Comparison of ENCODE assay signal across 8 cellular contexts in genomic region chr11:59755701-59756495, GRCh38. TPM values are rescaled to one million over a fixed set of nuclear protein-coding genes. Genes with fewer than 3 reads are reported as not detected.
A peak's percentile ranks its signal among the peaks of the same experiment; 100 is the strongest.
DNase-seq lines count a peak whose midpoint lies in the region; ATAC-seq, FAIRE-seq and TF ChIP-seq lines count a peak whose summit lies in the region.

No MANE protein-coding gene starts in this region.

- no peak overlapping the region for H3K27ac ChIP-seq in endodermal cell (ENCODE audit: low read depth, low read length)

- H3K9me3 Mint-ChIP-seq in endodermal cell, result no peaks in the 10 kb centered on the region

- 0 to 3% methylated on average over 7 to 23 of the region's 23 CpGs for WGBS in endodermal cell (ENCODE audit: insufficient coverage in 1 of 2, insufficient read length in 1 of 2), 2 experiments

- peak overlapping the region; percentile 77 for H3K9ac ChIP-seq in endodermal cell (ENCODE audit: extremely low read depth, low read length, poor library complexity, severe bottlenecking)

- H3K27me3 ChIP-seq in endodermal cell (ENCODE audit: control insufficient read depth, insufficient read depth, low read length, poor library complexity, severe bottlenecking), result no peaks in the 10 kb centered on the region

- no peak for ATAC-seq in GM19328 (IDR thresholded peaks at IDR 0.05; ENCODE audit: unreplicated experiment)

- no peak for FAIRE-seq in H54 (lab: Jason Lieb, UNC)

- peak overlapping the region; percentile 97 for H3K4me3 Mint-ChIP-seq in endodermal cell

- TF ChIP-seq POLR2A in H54 (IDR thresholded peaks at IDR 0.05; ENCODE audit: low read depth, low read length), result no peak

- H3K36me3 Mint-ChIP-seq in endodermal cell (ENCODE audit: low read depth), result peaks cover 17% of the 10 kb centered on the region

- H3K4me3 ChIP-seq in endodermal cell (ENCODE audit: low read length), result peak overlapping the region; percentile 93

- TF ChIP-seq CTCF in endodermal cell (conservative IDR thresholded peaks at IDR 0.05), result peak; percentile 29

- H3K27ac Mint-ChIP-seq in endodermal cell, result peak overlapping the region; percentile 98

- peaks cover 42% of the 10 kb centered on the region for H3K4me1 Mint-ChIP-seq in endodermal cell

- peaks cover 11% of the 10 kb centered on the region for H3K4me1 ChIP-seq in endodermal cell (ENCODE audit: control insufficient read depth, insufficient read depth, low read length)

- DNase-seq in C1 segment of cervical spinal cord (lab: John Stamatoyannopoulos, UW) (peak in 12 of 14 donors; percentile 35 to 85 (median 60)), H54 (ENCODE audit: insufficient read length, low spot score) (peak; percentile 69), NCI-H2196 treated with DMSO at 0.1 percent for 48 hours (lab: John Stamatoyannopoulos, UW; ENCODE audit: unreplicated experiment) (peak; percentile 22), activated T-cell treated with anti-CD3 and anti-CD28 coated beads for 1 hour (ENCODE audit: low read depth) (peak; percentile 43), endodermal cell (peak; percentile 91), lung microvascular endothelial cell (ENCODE audit: low read depth in 2 of 2) (peak; percentile 88 to 90)
- DNase-seq in stimulated activated CD8-positive, alpha-beta memory T cell treated with anti-CD3 and anti-CD28 coated beads, Interleukin-15, amount 100 ng/mL, for 4 hours (ENCODE audit: low read depth in 2 of 2), result peak; percentile 27 to 32

- H3K36me3 ChIP-seq in endodermal cell (ENCODE audit: control insufficient read depth, insufficient read depth, low read length), result peaks cover 18% of the 10 kb centered on the region

- H3K27me3 Mint-ChIP-seq in endodermal cell (ENCODE audit: insufficient read depth), result no peaks in the 10 kb centered on the region

- no peaks in the 10 kb centered on the region for H3K9me3 ChIP-seq in endodermal cell (ENCODE audit: control insufficient read depth, low read length)

RNA-seq across cellular contexts. Expression of gene STX3, which starts 0.7 kb away (rescaled TPM):
- 100 to 1,000 TPM; 119 to 160 TPM for total RNA-seq in endodermal cell
- polyA plus RNA-seq in endodermal cell (2013, experiment 1 of 2), result 27.9 TPM
- 23.5 TPM for polyA plus RNA-seq in endodermal cell (2013, experiment 2 of 2)
- total RNA-seq in lung microvascular endothelial cell, result 59.1 and 86.3 TPM in 2 replicates

RNA-seq across cellular contexts. Expression of gene OR10V1, which starts 42.3 kb away (rescaled TPM):
- not detected for total RNA-seq in endodermal cell
- polyA plus RNA-seq in endodermal cell (2013, experiment 1 of 2), result not detected
- polyA plus RNA-seq in endodermal cell (2013, experiment 2 of 2), result not detected
- not detected in 2 replicates for total RNA-seq in lung microvascular endothelial cell

RNA-seq across cellular contexts. Expression of gene MRPL16, which starts 54.7 kb away (rescaled TPM):
- total RNA-seq in endodermal cell (10 to 100 TPM; 52.8 to 58.4 TPM), lung microvascular endothelial cell (19.4 and 25.5 TPM in 2 replicates)
- polyA plus RNA-seq in endodermal cell (2013, experiment 1 of 2), result 48.9 TPM
- 41.5 TPM for polyA plus RNA-seq in endodermal cell (2013, experiment 2 of 2)

Comparison
In these comparisons a context has a peak if more than half of its experiments do, and no peak if none do; other contexts are left out.
1. DNase-seq: peak in every context shown above with its lines; median percentile 91 in endodermal cell; 89 in lung microvascular endothelial cell; 69 in H54; 60 in C1 segment of cervical spinal cord; 43 in activated T-cell treated with anti-CD3 and anti-CD28 coated beads for 1 hour; 30 in stimulated activated CD8-positive, alpha-beta memory T cell treated with anti-CD3 and anti-CD28 coated beads, Interleukin-15, amount 100 ng/mL, for 4 hours; 22 in NCI-H2196 treated with DMSO at 0.1 percent for 48 hours.